11 cellular contexts compared by ENCODE assay signal in genomic region chr5:174533771-174534221, GRCh38.
DNase-seq lines count a peak whose midpoint lies in the region; ATAC-seq and TF ChIP-seq lines count a peak whose summit lies in the region.
"Had no signal": no experiment of that assay in that cellular context is flagged by ENCODE, and none has a peak within 500 bp of the region (broad histone marks: within the 10 kb centered on the region; RNA-seq: fewer than 3 reads in every experiment).

No MANE protein-coding gene starts in this region.

- intact Hi-C loops in left ventricle myocardium inferior (cut with micrococcal nuclease) = no loop called here

- peaks cover 12% of the 10 kb centered on the region for H3K9me3 ChIP-seq in left ventricle myocardium inferior (replicated peaks)

- H3K36me3 ChIP-seq in left ventricle myocardium inferior = no peaks in the 10 kb centered on the region

- H3K27ac ChIP-seq in temporal lobe (ENCODE audit: low read depth, low read length) (peak overlapping the region; percentile 51), left ventricle myocardium inferior (replicated peaks) (no peak overlapping the region)

- no peak for TF ChIP-seq CTCF in left ventricle myocardium inferior (IDR thresholded peaks at IDR 0.05; ENCODE audit: borderline replicate concordance)

- DNase-seq in HPDE6-E6E7 (ENCODE audit: extremely low spot score) = peak; percentile 39
- peak; percentile 25 to 81 for DNase-seq in SW 1271 (lab: John Stamatoyannopoulos, UW)
- DNase-seq in fibroblast of the conjunctiva (ENCODE audit: low read depth) = peak; percentile 59
- no peak for DNase-seq in left ventricle myocardium inferior
- DNase-seq in HuH-7 (ENCODE audit: low spot score) = no peak
- DNase-seq: glutamatergic neuron, KG1 had no signal

- peaks cover 52% of the 10 kb centered on the region for H3K27me3 ChIP-seq in left ventricle myocardium inferior (ENCODE audit: low read depth)

- no peak for ATAC-seq in HG03571 (IDR thresholded peaks at IDR 0.05; ENCODE audit: unreplicated experiment)
- ATAC-seq: Right ventricle myocardium inferior had no signal

- H3K4me1 ChIP-seq in left ventricle myocardium inferior = peaks cover 6% of the 10 kb centered on the region

- H3K4me3 ChIP-seq in left ventricle myocardium inferior = no peak overlapping the region
- H3K4me3 ChIP-seq: GM23338 had no signal

Comparison
In these comparisons a context has a peak if more than half of its experiments do, and no peak if none do; other contexts are left out.
1. DNase-seq: peak in HPDE6-E6E7 (single experiment), SW 1271 (2 of 2) and fibroblast of the conjunctiva (single experiment); none in left ventricle myocardium inferior (single experiment) and HuH-7 (single experiment).